21 cellular contexts compared by ENCODE assay signal in genomic region chr22:38036392-38037062, GRCh38. TPM values are rescaled to one million over a fixed set of nuclear protein-coding genes. Genes with fewer than 3 reads are reported as not detected.
A peak's percentile ranks its signal among the peaks of the same experiment; 100 is the strongest.
DNase-seq lines count a peak whose midpoint lies in the region; ATAC-seq, FAIRE-seq and TF ChIP-seq lines count a peak whose summit lies in the region.
"Had no signal": no experiment of that assay in that cellular context is flagged by ENCODE, and none has a peak within 500 bp of the region (broad histone marks: within the 10 kb centered on the region; RNA-seq: fewer than 3 reads in every experiment).

No MANE protein-coding gene starts in this region.

- H3K9ac ChIP-seq in astrocyte (ENCODE audit: low read length) (no peak overlapping the region), duodenal mucosa (ENCODE audit: low read depth in 1 of 2, low read length in 2 of 2) (no peak overlapping the region), neural progenitor cell (no peak overlapping the region)

- no peak overlapping the region for H2AFZ ChIP-seq in astrocyte (ENCODE audit: low read depth, low read length)
- H2AFZ ChIP-seq in neural progenitor cell (replicated peaks) = no peak overlapping the region

- no peaks in the 10 kb centered on the region for H3K27me3 Mint-ChIP-seq in astrocyte (ENCODE audit: low read depth, unreplicated experiment)
- peaks cover 21% of the 10 kb centered on the region for H3K27me3 Mint-ChIP-seq in neural progenitor cell (ENCODE audit: insufficient read depth, low read depth)

- H3K36me3 Mint-ChIP-seq in astrocyte (ENCODE audit: low read depth, unreplicated experiment) = no peaks in the 10 kb centered on the region
- no peaks in the 10 kb centered on the region for H3K36me3 Mint-ChIP-seq in neural progenitor cell
- H3K36me3 Mint-ChIP-seq: CD8-positive, alpha-beta T cell had no signal

- H3K9me3 Mint-ChIP-seq in astrocyte (ENCODE audit: unreplicated experiment) (no peaks in the 10 kb centered on the region), neural progenitor cell (no peaks in the 10 kb centered on the region)
- H3K9me3 Mint-ChIP-seq: CD8-positive, alpha-beta T cell had no signal

- H4K20me1 ChIP-seq in astrocyte (ENCODE audit: insufficient read depth, low read length) = no peaks in the 10 kb centered on the region
- H4K20me1 ChIP-seq in neural progenitor cell (ENCODE audit: low read depth) = no peaks in the 10 kb centered on the region

- H3K36me3 ChIP-seq in astrocyte (ENCODE audit: insufficient read depth, low read length) (no peaks in the 10 kb centered on the region), duodenal mucosa (ENCODE audit: control insufficient read depth in 1 of 2, insufficient read depth in 2 of 2, low read length in 2 of 2) (no peaks in the 10 kb centered on the region), neural progenitor cell (no peaks in the 10 kb centered on the region)
- H3K36me3 ChIP-seq: Peyer's patch had no signal

- TF ChIP-seq CTCF in astrocyte (IDR thresholded peaks at IDR 0.05; ENCODE audit: insufficient read depth, low read depth, low read length) (no peak), neural progenitor cell (IDR thresholded peaks at IDR 0.05) (no peak)

- no peak for FAIRE-seq in astrocyte (lab: Jason Lieb, UNC)
- FAIRE-seq: D721Med, GM12892 had no signal

- DNase-seq in astrocyte (ENCODE audit: low read depth) (no peak), neural progenitor cell (ENCODE audit: low spot score) (no peak), substantia nigra (lab: John Stamatoyannopoulos, UW) (no peak), NCI-H146 treated with DMSO at 0.1 percent for 48 hours (lab: John Stamatoyannopoulos, UW; ENCODE audit: unreplicated experiment) (no peak)
- DNase-seq in stimulated activated CD4-positive, alpha-beta T cell treated with anti-CD3 and anti-CD28 coated beads, Interleukin-2, amount 100 ng/mL, for 48 hours = no peak
- no peak for DNase-seq in activated CD8-positive, alpha-beta memory T cell treated with anti-CD3 and anti-CD28 coated beads, Interleukin-2, amount 50 U/mL, for 48 hours
- DNase-seq: CD8-positive, alpha-beta T cell; DND-41; GDM1; GOT3; Kasumi-1; NCI-H1417; NCI-H2029; NCI-H510A; Peyer's patch; Right ventricle myocardium superior had no signal

- H3K4me3 ChIP-seq in astrocyte (ENCODE audit: insufficient read depth, low read depth, low read length) (no peak overlapping the region), duodenal mucosa (ENCODE audit: low read depth in 1 of 2, low read length in 2 of 2) (no peak overlapping the region), neural progenitor cell (no peak overlapping the region)
- H3K4me3 ChIP-seq: Peyer's patch had no signal

- H3K4me1 ChIP-seq in astrocyte (ENCODE audit: insufficient read depth, low read length) = peaks cover 27% of the 10 kb centered on the region
- H3K4me1 ChIP-seq in duodenal mucosa (ENCODE audit: control insufficient read depth in 1 of 2, insufficient read depth in 2 of 2, low read length in 2 of 2) = peaks cover 9 to 10% of the 10 kb centered on the region in 2 donors
- peaks cover 35% of the 10 kb centered on the region for H3K4me1 ChIP-seq in neural progenitor cell

- H3K79me2 ChIP-seq in astrocyte (ENCODE audit: insufficient read depth, low read length) = no peaks in the 10 kb centered on the region
- no peaks in the 10 kb centered on the region for H3K79me2 ChIP-seq in neural progenitor cell (ENCODE audit: low read depth)

- H3K27ac Mint-ChIP-seq in astrocyte (ENCODE audit: unreplicated experiment) = peak overlapping the region; percentile 79
- H3K27ac Mint-ChIP-seq in neural progenitor cell = peak overlapping the region; percentile 61
- H3K27ac Mint-ChIP-seq: B cell; CD8-positive, alpha-beta T cell had no signal

- H3F3A ChIP-seq in neural progenitor cell (ENCODE audit: low read depth) = peaks cover 31% of the 10 kb centered on the region

- H3K9me3 ChIP-seq in astrocyte (ENCODE audit: insufficient read depth, low read depth, low read length) = no peaks in the 10 kb centered on the region
- no peaks in the 10 kb centered on the region for H3K9me3 ChIP-seq in duodenal mucosa (ENCODE audit: control insufficient read depth in 1 of 2, low read length in 2 of 2)
- H3K9me3 ChIP-seq in neural progenitor cell (ENCODE audit: low read depth) = no peaks in the 10 kb centered on the region
- H3K9me3 ChIP-seq: Peyer's patch had no signal

- H3K4me2 ChIP-seq in astrocyte (ENCODE audit: low read length) (no peak overlapping the region), neural progenitor cell (no peak overlapping the region)

- H3K27me3 ChIP-seq in astrocyte (ENCODE audit: insufficient read depth, low read length) (no peaks in the 10 kb centered on the region), duodenal mucosa (ENCODE audit: control insufficient read depth in 1 of 2, insufficient read depth in 2 of 2, low read length in 2 of 2) (no peaks in the 10 kb centered on the region), neural progenitor cell (no peaks in the 10 kb centered on the region)
- H3K27me3 ChIP-seq: Peyer's patch had no signal

- H3K4me3 Mint-ChIP-seq in astrocyte (ENCODE audit: unreplicated experiment) (no peak overlapping the region), neural progenitor cell (peak overlapping the region; percentile 13)
- H3K4me3 Mint-ChIP-seq: B cell; CD8-positive, alpha-beta T cell had no signal

- no peak for ATAC-seq in HG02852 (IDR thresholded peaks at IDR 0.05; ENCODE audit: unreplicated experiment)
- ATAC-seq: CD8-positive, alpha-beta T cell had no signal

- no peak overlapping the region for H3K27ac ChIP-seq in astrocyte (ENCODE audit: low read depth, low read length)
- H3K27ac ChIP-seq in duodenal mucosa (ENCODE audit: low read depth, low read length) = peak overlapping the region; percentile 14
- no peak overlapping the region for H3K27ac ChIP-seq in neural progenitor cell
- H3K27ac ChIP-seq in substantia nigra (ENCODE audit: low read depth, low read length, poor library complexity, severe bottlenecking) = peak overlapping the region; percentile 100
- H3K27ac ChIP-seq: Peyer's patch had no signal

- H3K4me1 Mint-ChIP-seq in astrocyte (ENCODE audit: low read depth, unreplicated experiment) (peaks cover 25% of the 10 kb centered on the region), neural progenitor cell (peaks cover 47% of the 10 kb centered on the region)
- H3K4me1 Mint-ChIP-seq: B cell had no signal

RNA-seq across cellular contexts. Expression of gene PICK1, which starts 20.7 kb away (rescaled TPM):
- 20.7 and 22.9 TPM in 2 replicates for total RNA-seq in astrocyte
- 10.7 and 31.8 TPM in 2 replicates for total RNA-seq in neural progenitor cell (ENCODE audit: low replicate concordance)

RNA-seq across cellular contexts. Expression of gene SLC16A8, which starts 47.5 kb away (rescaled TPM):
- total RNA-seq in astrocyte = not detected in 2 replicates
- total RNA-seq in neural progenitor cell (ENCODE audit: low replicate concordance) = 1.0 and 3.1 TPM in 2 replicates
- total RNA-seq: B cell; CD8-positive, alpha-beta T cell; Peyer's patch; Right ventricle myocardium superior had no signal

RNA-seq across cellular contexts. Expression of gene SOX10, which starts 52.2 kb away (rescaled TPM):
- 0.10 and 0.34 TPM in 2 replicates for total RNA-seq in astrocyte
- total RNA-seq in neural progenitor cell (ENCODE audit: low replicate concordance) = 0.99 and 4.5 TPM in 2 replicates
- total RNA-seq: B cell; CD8-positive, alpha-beta T cell had no signal

Comparison
In these comparisons a context has a peak if more than half of its experiments do, and no peak if none do; other contexts are left out.
1. H3K27ac ChIP-seq: peak in duodenal mucosa (single experiment) and substantia nigra (single experiment); none in astrocyte (single experiment) and neural progenitor cell (single experiment).